Comparison of ENCODE assay signal across 14 cellular contexts in the genomic region with DNA sequence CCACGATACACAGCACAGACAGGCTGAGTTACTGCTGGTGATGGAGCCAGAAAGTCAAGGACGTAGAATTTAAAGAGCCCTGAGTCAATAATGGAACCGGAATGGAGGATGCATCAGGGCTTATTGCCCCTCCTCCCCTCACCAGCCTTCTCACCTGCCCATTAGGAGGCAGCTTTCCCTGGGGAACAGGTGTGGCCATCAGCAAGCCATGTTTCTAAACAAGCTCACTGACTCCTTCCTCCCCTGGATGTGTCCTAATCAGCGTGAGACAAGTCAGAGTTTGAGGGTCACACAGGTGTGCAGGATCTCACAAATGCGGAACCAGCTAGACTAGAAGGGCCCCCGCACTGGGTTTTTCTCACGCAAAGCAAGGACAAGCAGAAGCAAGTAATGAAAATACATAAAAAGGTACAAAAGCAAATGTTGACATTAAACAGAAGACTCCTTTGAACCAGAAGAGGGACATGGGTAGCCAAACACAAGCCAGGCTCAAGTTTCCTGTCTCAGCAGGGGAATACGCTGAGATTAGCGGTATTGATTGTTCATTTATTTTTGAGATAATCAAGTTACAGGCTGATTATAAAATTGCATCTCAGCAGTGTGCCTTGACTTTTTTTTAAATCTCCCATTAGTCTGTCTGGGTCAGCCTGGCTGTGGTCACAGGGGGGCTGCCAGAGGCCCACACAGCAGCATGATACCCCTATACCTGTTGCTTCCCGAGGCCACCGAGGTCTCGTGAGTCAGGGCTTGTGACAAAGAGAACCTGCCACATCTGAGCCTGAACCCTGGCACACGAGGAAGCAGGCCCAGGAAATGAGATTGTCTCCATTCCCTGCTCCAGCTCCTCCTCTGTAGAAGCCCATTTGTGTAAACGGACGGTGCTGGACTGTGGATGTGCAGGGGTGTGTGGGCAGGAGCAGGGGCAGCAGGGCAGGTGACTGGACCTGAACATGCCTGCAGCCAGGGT. TPM values are rescaled to one million over a fixed set of nuclear protein-coding genes. Genes with fewer than 3 reads are reported as not detected.
A peak's percentile ranks its signal among the peaks of the same experiment; 100 is the strongest.
DNase-seq lines count a peak whose midpoint lies in the region; ATAC-seq, FAIRE-seq and TF ChIP-seq lines count a peak whose summit lies in the region.
"Had no signal": no experiment of that assay in that cellular context is flagged by ENCODE, and none has a peak within 500 bp of the region (broad histone marks: within the 10 kb centered on the region; RNA-seq: fewer than 3 reads in every experiment).

No MANE protein-coding gene starts in this region.

- no peaks in the 10 kb centered on the region for H4K20me1 ChIP-seq in hepatocyte (ENCODE audit: insufficient read depth, poor library complexity, severe bottlenecking)

- H2AFZ ChIP-seq in hepatocyte: peak overlapping the region; percentile 45

- H3K9me3 ChIP-seq in hepatocyte (ENCODE audit: low read depth) (no peaks in the 10 kb centered on the region), upper lobe of left lung (no peaks in the 10 kb centered on the region)
- H3K9me3 ChIP-seq: colonic mucosa had no signal

- no peak for ATAC-seq in upper lobe of left lung (ENCODE audit: low FRiP score in 2 of 2)
- ATAC-seq in GM21576 (IDR thresholded peaks at IDR 0.05; ENCODE audit: unreplicated experiment): no peak
- ATAC-seq: sciatic nerve had no signal

- peak overlapping the region; percentile 61 for H3K4me2 ChIP-seq in hepatocyte

- peak overlapping the region; percentile 72 for H3K27ac ChIP-seq in hepatocyte
- no peak overlapping the region for H3K27ac ChIP-seq in upper lobe of left lung
- H3K27ac ChIP-seq: colonic mucosa, RWPE1 had no signal

- H3K4me1 ChIP-seq in hepatocyte (ENCODE audit: insufficient read depth) (peaks cover 7% of the 10 kb centered on the region), upper lobe of left lung (no peaks in the 10 kb centered on the region)
- H3K4me1 ChIP-seq: colonic mucosa had no signal

- no peaks in the 10 kb centered on the region for H3K36me3 ChIP-seq in hepatocyte (replicated peaks; ENCODE audit: insufficient read depth, low read depth)
- no peaks in the 10 kb centered on the region for H3K36me3 ChIP-seq in upper lobe of left lung
- H3K36me3 ChIP-seq: colonic mucosa had no signal

- TF ChIP-seq EP300 in upper lobe of left lung (IDR thresholded peaks at IDR 0.05): no peak

- H3K4me3 ChIP-seq in hepatocyte (no peak overlapping the region), upper lobe of left lung (no peak overlapping the region)
- H3K4me3 ChIP-seq: colonic mucosa had no signal

- TF ChIP-seq CTCF in hepatocyte (IDR thresholded peaks at IDR 0.05; ENCODE audit: poor library complexity): no peak
- no peak for TF ChIP-seq CTCF in upper lobe of left lung (IDR thresholded peaks at IDR 0.05)

- no peak for TF ChIP-seq POLR2A in upper lobe of left lung (IDR thresholded peaks at IDR 0.05)

- WGBS in hepatocyte (ENCODE audit: low lambda C conversion rate, missing lambda C conversion rate): 58% methylated on average over 15 of the region's 15 CpGs
- 61 to 63% methylated on average over 12 to 15 of the region's 15 CpGs for WGBS in upper lobe of left lung, 2 donors

- no peak for FAIRE-seq in urothelium cell line (lab: Jason Lieb, UNC)
- FAIRE-seq: TTC549 had no signal

- in situ Hi-C loops in G401 (cut with HindIII; ENCODE audit: low sequenced_read_pairs): loop anchor here (25.0 kb wide), 1 partner anchor 259 kb away; no protein-coding TSS in a partner anchor

- DNase-seq in NCI-H1092 (lab: John Stamatoyannopoulos, UW) (peak; percentile 38), NCI-H2196 (lab: John Stamatoyannopoulos, UW; ENCODE audit: unreplicated experiment) (peak; percentile 66), hepatocyte (ENCODE audit: low spot score) (peak; percentile 50), upper lobe of left lung (peak; percentile 13 to 29), urothelium cell line (ENCODE audit: low spot score) (no peak), G401 (ENCODE audit: low spot score) (no peak)
- DNase-seq: activated naive CD8-positive, alpha-beta T cell treated with anti-CD3 and anti-CD28 coated beads, Interleukin-2, amount 10 ng/mL, durations not matched to agents 7 days and 5 days; CD4-positive, alpha-beta memory T cell; colonic mucosa; NCI-H226 had no signal

- no peaks in the 10 kb centered on the region for H3K9me2 ChIP-seq in hepatocyte (replicated peaks; ENCODE audit: insufficient read depth)

- H3K27me3 ChIP-seq in hepatocyte: no peaks in the 10 kb centered on the region
- no peaks in the 10 kb centered on the region for H3K27me3 ChIP-seq in upper lobe of left lung
- H3K27me3 ChIP-seq: colonic mucosa had no signal

- H3K79me2 ChIP-seq in hepatocyte: no peaks in the 10 kb centered on the region

RNA-seq across cellular contexts. Expression of gene CCKAR, which starts 37.4 kb away (rescaled TPM):
- 0.77 TPM in 1 of 2 replicates, not detected in the other for total RNA-seq in hepatocyte
- not detected in 2 replicates for polyA plus RNA-seq in hepatocyte
- total RNA-seq in upper lobe of left lung: not detected
- not detected in 2 replicates for total RNA-seq in G401 (2014; rRNA removed; shearing (Covaris generic))
- total RNA-seq: activated naive CD8-positive, alpha-beta T cell treated with anti-CD3 and anti-CD28 coated beads, Interleukin-2, amount 10 ng/mL, durations not matched to agents 7 days and 5 days; CD4-positive, alpha-beta memory T cell; colonic mucosa; sciatic nerve had no signal
- polyA plus RNA-seq: CD4-positive, alpha-beta memory T cell had no signal

Comparison
In these comparisons a context has a peak if more than half of its experiments do, and no peak if none do; other contexts are left out.
1. DNase-seq: peak in NCI-H1092 (single experiment), NCI-H2196 (single experiment), hepatocyte (single experiment) and upper lobe of left lung (2 of 2); none in urothelium cell line (single experiment) and G401 (single experiment).